In the genomic region with DNA sequence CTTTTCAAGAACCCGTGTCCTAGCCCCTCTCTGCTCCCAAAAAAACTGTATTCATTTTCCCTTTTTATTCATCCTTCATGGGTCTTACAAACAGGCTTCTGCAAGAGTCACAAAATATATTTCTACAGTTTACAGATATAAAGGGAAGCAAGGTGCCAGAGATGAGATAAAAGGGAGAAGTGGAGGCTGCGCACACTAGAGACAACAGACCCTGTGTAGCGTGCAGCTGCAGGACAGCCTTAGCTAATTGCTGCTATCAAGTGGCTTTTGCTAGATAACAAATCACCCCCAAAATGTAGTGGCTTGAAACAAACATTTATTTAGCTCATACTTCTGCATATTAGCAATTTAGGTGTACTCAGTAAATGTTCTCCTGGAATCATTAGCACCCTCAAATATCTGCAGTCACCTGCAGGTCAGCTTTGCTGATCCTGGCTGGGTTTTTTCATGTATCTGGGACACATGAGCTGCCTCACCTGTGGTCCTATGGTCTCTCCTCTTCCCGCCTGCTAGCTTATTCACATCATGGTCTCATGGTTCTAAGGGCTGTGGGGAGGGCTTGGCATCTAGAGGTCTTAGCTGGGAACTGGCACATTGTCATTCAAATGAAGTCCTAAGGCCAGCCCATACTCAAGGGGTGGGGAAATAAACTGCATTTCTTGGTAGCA, we compare ENCODE assay signal across 1 cellular context.
TF ChIP-seq lines count a peak whose summit lies in the region.

No MANE protein-coding gene starts in this region.

TF ChIP-seq in K562, 482 proteins besides CTCF, POLR2A, EP300 and RAD21 (continues in another document):
- TF ChIP-seq ARID3A (IDR thresholded peaks at IDR 0.05; ENCODE audit: borderline replicate concordance, low read depth, low read length) (no peak), ZNF384 (IDR thresholded peaks at IDR 0.05; ENCODE audit: low read depth, low read length) (0 out of 2 replicates have a peak, but pooled peaks have one; percentile 36), MEF2D (tag; conservative IDR thresholded peaks at IDR 0.05; ENCODE audit: low read depth) (no peak), CBX3 (IDR thresholded peaks at IDR 0.05; ENCODE audit: borderline replicate concordance in 1 of 2, low read length in 2 of 2) (peak in 1 of 2 experiments; percentile 100; a peak in 2 of 3 replicates), POLR2G (IDR thresholded peaks at IDR 0.05; ENCODE audit: low read depth, low read length) (no peak), CBX1 (IDR thresholded peaks at IDR 0.05; ENCODE audit: low read depth) (peak; percentile 76; the same call in 1 of the 2 replicates), U2AF2 (optimal IDR thresholded peaks at IDR 0.05; ENCODE audit: low read depth, low read length) (no peak), ARID1B (IDR thresholded peaks at IDR 0.05) (peak; percentile 68), RFX5 (IDR thresholded peaks at IDR 0.05; ENCODE audit: low read depth, low read length) (no peak), ZNF395 (CRISPR knock-in tag; IDR thresholded peaks at IDR 0.05) (no peak), CBX5 (IDR thresholded peaks at IDR 0.05; ENCODE audit: borderline replicate concordance, low read depth) (peak; percentile 95; the same call in 1 of the 2 replicates), ZNF282 (CRISPR knock-in tag; IDR thresholded peaks at IDR 0.05) (no peak), PHF21A (IDR thresholded peaks at IDR 0.05; ENCODE audit: borderline replicate concordance, low read depth) (no peak), CTBP1 (IDR thresholded peaks at IDR 0.05; ENCODE audit: borderline replicate concordance) (0 out of 2 replicates have a peak, but pooled peaks have one; percentile 15), TCF3 (CRISPR knock-in tag; IDR thresholded peaks at IDR 0.05) (peak; percentile 69), GATA2 (CRISPR knock-in tag; IDR thresholded peaks at IDR 0.05) (0 out of 2 replicates have a peak, but pooled peaks have one; percentile 44), RNF2 (IDR thresholded peaks at IDR 0.05) (no peak), KLF1 (tag; IDR thresholded peaks at IDR 0.05) (no peak), TCF15 (CRISPR knock-in tag; IDR thresholded peaks at IDR 0.05) (no peak), TBP (optimal IDR thresholded peaks at IDR 0.05; ENCODE audit: low read depth, low read length) (no peak), CBFA2T3 (IDR thresholded peaks at IDR 0.05) (peak; percentile 58), SETDB1 (IDR thresholded peaks at IDR 0.05; ENCODE audit: low read length) (no peak), KDM5B (IDR thresholded peaks at IDR 0.05; ENCODE audit: insufficient replicate concordance, low read depth, low read length) (no peak), DPF2 (IDR thresholded peaks at IDR 0.05) (peak; percentile 45; the same call in 1 of the 2 replicates), CBFA2T2 (conservative IDR thresholded peaks at IDR 0.05) (peak; percentile 44; the same call in 1 of the 2 replicates), SAP30 (IDR thresholded peaks at IDR 0.05; ENCODE audit: borderline replicate concordance, insufficient read depth, low read depth, low read length, poor library complexity, severe bottlenecking) (no peak), RCOR1 (IDR thresholded peaks at IDR 0.05; ENCODE audit: borderline replicate concordance in 1 of 2, low read depth in 2 of 2, low read length in 2 of 2) (no peak), SREBF1 (IDR thresholded peaks at IDR 0.05; ENCODE audit: borderline replicate concordance, low read depth, low read length) (no peak), KLF16 (IDR thresholded peaks at IDR 0.05) (no peak), TAL1 (IDR thresholded peaks at IDR 0.05) (peak; percentile 61), NFYB (IDR thresholded peaks at IDR 0.05; ENCODE audit: extremely low read depth, insufficient read length) (no peak), BCOR (IDR thresholded peaks at IDR 0.05) (0 out of 2 replicates have a peak, but pooled peaks have one; percentile 14), ZBTB7A (IDR thresholded peaks at IDR 0.05; ENCODE audit: borderline replicate concordance, control insufficient read depth, low read depth, low read length) (no peak), NFRKB (IDR thresholded peaks at IDR 0.05; ENCODE audit: low read depth) (no peak), XRCC3 (IDR thresholded peaks at IDR 0.05) (peak; percentile 66; the same call in 1 of the 2 replicates)
- TF ChIP-seq, protein P1, sequence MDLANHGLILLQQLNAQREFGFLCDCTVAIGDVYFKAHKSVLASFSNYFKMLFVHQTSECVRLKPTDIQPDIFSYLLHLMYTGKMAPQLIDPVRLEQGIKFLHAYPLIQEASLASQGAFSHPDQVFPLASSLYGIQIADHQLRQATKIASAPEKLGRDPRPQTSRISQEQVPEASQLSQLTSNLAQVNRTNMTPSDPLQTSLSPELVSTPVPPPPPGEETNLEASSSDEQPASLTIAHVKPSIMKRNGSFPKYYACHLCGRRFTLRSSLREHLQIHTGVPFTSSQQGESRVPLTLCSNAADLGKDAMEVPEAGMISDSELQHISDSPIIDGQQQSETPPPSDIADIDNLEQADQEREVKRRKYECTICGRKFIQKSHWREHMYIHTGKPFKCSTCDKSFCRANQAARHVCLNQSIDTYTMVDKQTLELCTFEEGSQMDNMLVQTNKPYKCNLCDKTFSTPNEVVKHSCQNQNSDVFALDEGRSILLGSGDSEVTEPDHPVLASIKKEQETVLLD (IDR thresholded peaks at IDR 0.05) = no peak
- TF ChIP-seq, protein P2, sequence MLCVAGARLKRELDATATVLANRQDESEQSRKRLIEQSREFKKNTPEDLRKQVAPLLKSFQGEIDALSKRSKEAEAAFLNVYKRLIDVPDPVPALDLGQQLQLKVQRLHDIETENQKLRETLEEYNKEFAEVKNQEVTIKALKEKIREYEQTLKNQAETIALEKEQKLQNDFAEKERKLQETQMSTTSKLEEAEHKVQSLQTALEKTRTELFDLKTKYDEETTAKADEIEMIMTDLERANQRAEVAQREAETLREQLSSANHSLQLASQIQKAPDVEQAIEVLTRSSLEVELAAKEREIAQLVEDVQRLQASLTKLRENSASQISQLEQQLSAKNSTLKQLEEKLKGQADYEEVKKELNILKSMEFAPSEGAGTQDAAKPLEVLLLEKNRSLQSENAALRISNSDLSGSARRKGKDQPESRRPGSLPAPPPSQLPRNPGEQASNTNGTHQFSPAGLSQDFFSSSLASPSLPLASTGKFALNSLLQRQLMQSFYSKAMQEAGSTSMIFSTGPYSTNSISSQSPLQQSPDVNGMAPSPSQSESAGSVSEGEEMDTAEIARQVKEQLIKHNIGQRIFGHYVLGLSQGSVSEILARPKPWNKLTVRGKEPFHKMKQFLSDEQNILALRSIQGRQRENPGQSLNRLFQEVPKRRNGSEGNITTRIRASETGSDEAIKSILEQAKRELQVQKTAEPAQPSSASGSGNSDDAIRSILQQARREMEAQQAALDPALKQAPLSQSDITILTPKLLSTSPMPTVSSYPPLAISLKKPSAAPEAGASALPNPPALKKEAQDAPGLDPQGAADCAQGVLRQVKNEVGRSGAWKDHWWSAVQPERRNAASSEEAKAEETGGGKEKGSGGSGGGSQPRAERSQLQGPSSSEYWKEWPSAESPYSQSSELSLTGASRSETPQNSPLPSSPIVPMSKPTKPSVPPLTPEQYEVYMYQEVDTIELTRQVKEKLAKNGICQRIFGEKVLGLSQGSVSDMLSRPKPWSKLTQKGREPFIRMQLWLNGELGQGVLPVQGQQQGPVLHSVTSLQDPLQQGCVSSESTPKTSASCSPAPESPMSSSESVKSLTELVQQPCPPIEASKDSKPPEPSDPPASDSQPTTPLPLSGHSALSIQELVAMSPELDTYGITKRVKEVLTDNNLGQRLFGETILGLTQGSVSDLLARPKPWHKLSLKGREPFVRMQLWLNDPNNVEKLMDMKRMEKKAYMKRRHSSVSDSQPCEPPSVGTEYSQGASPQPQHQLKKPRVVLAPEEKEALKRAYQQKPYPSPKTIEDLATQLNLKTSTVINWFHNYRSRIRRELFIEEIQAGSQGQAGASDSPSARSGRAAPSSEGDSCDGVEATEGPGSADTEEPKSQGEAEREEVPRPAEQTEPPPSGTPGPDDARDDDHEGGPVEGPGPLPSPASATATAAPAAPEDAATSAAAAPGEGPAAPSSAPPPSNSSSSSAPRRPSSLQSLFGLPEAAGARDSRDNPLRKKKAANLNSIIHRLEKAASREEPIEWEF (CRISPR knock-in tag; IDR thresholded peaks at IDR 0.05) = no peak
- TF ChIP-seq, protein P3, sequence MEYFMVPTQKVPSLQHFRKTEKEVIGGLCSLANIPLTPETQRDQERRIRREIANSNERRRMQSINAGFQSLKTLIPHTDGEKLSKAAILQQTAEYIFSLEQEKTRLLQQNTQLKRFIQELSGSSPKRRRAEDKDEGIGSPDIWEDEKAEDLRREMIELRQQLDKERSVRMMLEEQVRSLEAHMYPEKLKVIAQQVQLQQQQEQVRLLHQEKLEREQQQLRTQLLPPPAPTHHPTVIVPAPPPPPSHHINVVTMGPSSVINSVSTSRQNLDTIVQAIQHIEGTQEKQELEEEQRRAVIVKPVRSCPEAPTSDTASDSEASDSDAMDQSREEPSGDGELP (CRISPR knock-in tag; IDR thresholded peaks at IDR 0.05; ENCODE audit: borderline replicate concordance) = no peak
- TF ChIP-seq, protein P4, sequence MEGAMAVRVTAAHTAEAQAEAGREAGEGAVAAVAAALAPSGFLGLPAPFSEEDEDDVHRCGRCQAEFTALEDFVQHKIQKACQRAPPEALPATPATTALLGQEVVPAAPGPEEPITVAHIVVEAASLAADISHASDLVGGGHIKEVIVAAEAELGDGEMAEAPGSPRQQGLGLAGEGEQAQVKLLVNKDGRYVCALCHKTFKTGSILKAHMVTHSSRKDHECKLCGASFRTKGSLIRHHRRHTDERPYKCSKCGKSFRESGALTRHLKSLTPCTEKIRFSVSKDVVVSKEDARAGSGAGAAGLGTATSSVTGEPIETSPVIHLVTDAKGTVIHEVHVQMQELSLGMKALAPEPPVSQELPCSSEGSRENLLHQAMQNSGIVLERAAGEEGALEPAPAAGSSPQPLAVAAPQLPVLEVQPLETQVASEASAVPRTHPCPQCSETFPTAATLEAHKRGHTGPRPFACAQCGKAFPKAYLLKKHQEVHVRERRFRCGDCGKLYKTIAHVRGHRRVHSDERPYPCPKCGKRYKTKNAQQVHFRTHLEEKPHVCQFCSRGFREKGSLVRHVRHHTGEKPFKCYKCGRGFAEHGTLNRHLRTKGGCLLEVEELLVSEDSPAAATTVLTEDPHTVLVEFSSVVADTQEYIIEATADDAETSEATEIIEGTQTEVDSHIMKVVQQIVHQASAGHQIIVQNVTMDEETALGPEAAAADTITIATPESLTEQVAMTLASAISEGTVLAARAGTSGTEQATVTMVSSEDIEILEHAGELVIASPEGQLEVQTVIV (CRISPR knock-in tag; IDR thresholded peaks at IDR 0.05; ENCODE audit: borderline replicate concordance) = no peak
- TF ChIP-seq, protein P5, sequence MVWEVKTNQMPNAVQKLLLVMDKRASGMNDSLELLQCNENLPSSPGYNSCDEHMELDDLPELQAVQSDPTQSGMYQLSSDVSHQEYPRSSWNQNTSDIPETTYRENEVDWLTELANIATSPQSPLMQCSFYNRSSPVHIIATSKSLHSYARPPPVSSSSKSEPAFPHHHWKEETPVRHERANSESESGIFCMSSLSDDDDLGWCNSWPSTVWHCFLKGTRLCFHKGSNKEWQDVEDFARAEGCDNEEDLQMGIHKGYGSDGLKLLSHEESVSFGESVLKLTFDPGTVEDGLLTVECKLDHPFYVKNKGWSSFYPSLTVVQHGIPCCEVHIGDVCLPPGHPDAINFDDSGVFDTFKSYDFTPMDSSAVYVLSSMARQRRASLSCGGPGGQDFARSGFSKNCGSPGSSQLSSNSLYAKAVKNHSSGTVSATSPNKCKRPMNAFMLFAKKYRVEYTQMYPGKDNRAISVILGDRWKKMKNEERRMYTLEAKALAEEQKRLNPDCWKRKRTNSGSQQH (CRISPR knock-in tag; IDR thresholded peaks at IDR 0.05) = no peak
- TF ChIP-seq, protein P6, sequence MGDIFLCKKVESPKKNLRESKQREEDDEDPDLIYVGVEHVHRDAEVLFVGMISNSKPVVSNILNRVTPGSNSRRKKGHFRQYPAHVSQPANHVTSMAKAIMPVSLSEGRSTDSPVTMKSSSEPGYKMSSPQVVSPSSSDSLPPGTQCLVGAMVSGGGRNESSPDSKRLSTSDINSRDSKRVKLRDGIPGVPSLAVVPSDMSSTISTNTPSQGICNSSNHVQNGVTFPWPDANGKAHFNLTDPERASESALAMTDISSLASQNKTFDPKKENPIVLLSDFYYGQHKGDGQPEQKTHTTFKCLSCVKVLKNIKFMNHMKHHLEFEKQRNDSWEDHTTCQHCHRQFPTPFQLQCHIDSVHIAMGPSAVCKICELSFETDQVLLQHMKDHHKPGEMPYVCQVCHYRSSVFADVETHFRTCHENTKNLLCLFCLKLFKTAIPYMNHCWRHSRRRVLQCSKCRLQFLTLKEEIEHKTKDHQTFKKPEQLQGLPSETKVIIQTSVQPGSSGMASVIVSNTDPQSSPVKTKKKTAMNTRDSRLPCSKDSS (IDR thresholded peaks at IDR 0.05; ENCODE audit: low read depth, partially characterized antibody) = peak; percentile 80
- TF ChIP-seq, protein P7, sequence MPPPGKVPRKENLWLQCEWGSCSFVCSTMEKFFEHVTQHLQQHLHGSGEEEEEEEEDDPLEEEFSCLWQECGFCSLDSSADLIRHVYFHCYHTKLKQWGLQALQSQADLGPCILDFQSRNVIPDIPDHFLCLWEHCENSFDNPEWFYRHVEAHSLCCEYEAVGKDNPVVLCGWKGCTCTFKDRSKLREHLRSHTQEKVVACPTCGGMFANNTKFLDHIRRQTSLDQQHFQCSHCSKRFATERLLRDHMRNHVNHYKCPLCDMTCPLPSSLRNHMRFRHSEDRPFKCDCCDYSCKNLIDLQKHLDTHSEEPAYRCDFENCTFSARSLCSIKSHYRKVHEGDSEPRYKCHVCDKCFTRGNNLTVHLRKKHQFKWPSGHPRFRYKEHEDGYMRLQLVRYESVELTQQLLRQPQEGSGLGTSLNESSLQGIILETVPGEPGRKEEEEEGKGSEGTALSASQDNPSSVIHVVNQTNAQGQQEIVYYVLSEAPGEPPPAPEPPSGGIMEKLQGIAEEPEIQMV (tag; conservative IDR thresholded peaks at IDR 0.05; ENCODE audit: low read depth) = no peak
